Comparison of ENCODE assay signal across 8 cellular contexts in genomic region chr11:18323881-18324280, GRCh38. TPM values are rescaled to one million over a fixed set of nuclear protein-coding genes. Genes with fewer than 3 reads are reported as not detected.
A peak's percentile ranks its signal among the peaks of the same experiment; 100 is the strongest.
DNase-seq lines count a peak whose midpoint lies in the region; ATAC-seq and TF ChIP-seq lines count a peak whose summit lies in the region.
"Not testable (repeated sequence)": the region's sequence is repeated elsewhere in the genome, so short reads cannot be mapped to it uniquely, and the experiment has no call there.

No MANE protein-coding gene starts in this region.

- not testable (repeated sequence) for H3K9me3 Mint-ChIP-seq in Caco-2 (ENCODE audit: unreplicated experiment); IgD-negative memory B cell; T-helper 1 cell treated with Interleukin-12 subunit alpha and Interleukin-12 subunit beta and Interleukin-4 antibody, amounts not matched to agents 30 μg/mL and 1 μg/mL, for 36 hours; activated naive CD4-positive, alpha-beta T cell treated with anti-CD3 and anti-CD28 coated beads, Interleukin-2, amount 50 U/mL, for 72 hours; immature natural killer cell; neural progenitor cell; type B pancreatic cell

- ATAC-seq in activated naive CD4-positive, alpha-beta T cell treated with anti-CD3 and anti-CD28 coated beads, Interleukin-2, amount 50 U/mL, for 72 hours = not testable (repeated sequence)

- peaks cover 19% of the 10 kb centered on the region for H3K4me1 ChIP-seq in Caco-2
- H3K4me1 ChIP-seq in effector memory CD4-positive, alpha-beta T cell (ENCODE audit: control insufficient read depth, insufficient read depth, low read length, poor library complexity, severe bottlenecking) = peaks cover 38% of the 10 kb centered on the region
- H3K4me1 ChIP-seq in neural progenitor cell = peaks cover 15% of the 10 kb centered on the region

- peak overlapping the region; percentile 3 for H3K27ac ChIP-seq in effector memory CD4-positive, alpha-beta T cell (ENCODE audit: insufficient read depth, low read length, poor library complexity, severe bottlenecking)
- H3K27ac ChIP-seq in neural progenitor cell = not testable (repeated sequence)

- not testable (repeated sequence) for H3F3A ChIP-seq in neural progenitor cell (ENCODE audit: low read depth)

- H4K20me1 ChIP-seq in neural progenitor cell (ENCODE audit: low read depth) = not testable (repeated sequence)

- H3K27me3 ChIP-seq in Caco-2 (replicated peaks; ENCODE audit: control insufficient read depth, insufficient read depth, low read length); effector memory CD4-positive, alpha-beta T cell (replicated peaks; ENCODE audit: control insufficient read depth, insufficient read depth, low read length, poor library complexity, severe bottlenecking); neural progenitor cell: not testable (repeated sequence)

- H3K4me3 ChIP-seq in Caco-2 (ENCODE audit: low read depth, low read length) = not testable (repeated sequence)
- peak overlapping the region; percentile 11 for H3K4me3 ChIP-seq in effector memory CD4-positive, alpha-beta T cell (ENCODE audit: insufficient read depth, low read depth, low read length, poor library complexity, severe bottlenecking)
- H3K4me3 ChIP-seq in neural progenitor cell = peak overlapping the region; percentile 76

- not testable (repeated sequence) for BruUV-seq in Caco-2 (replicated peaks; lab: Mats Ljungman, UMichigan)

- peak overlapping the region; percentile 97 for H3K4me2 ChIP-seq in neural progenitor cell

- not testable (repeated sequence) for H3K27ac Mint-ChIP-seq in Caco-2 (ENCODE audit: unreplicated experiment); neural progenitor cell
- H3K27ac Mint-ChIP-seq in IgD-negative memory B cell = peak overlapping the region; percentile 47 to 98 (median 76)
- peak overlapping the region; percentile 99 for H3K27ac Mint-ChIP-seq in T-helper 1 cell treated with Interleukin-12 subunit alpha and Interleukin-12 subunit beta and Interleukin-4 antibody, amounts not matched to agents 30 μg/mL and 1 μg/mL, for 36 hours
- peak overlapping the region; percentile 15 to 97 for H3K27ac Mint-ChIP-seq in activated naive CD4-positive, alpha-beta T cell treated with anti-CD3 and anti-CD28 coated beads, Interleukin-2, amount 50 U/mL, for 72 hours
- H3K27ac Mint-ChIP-seq in immature natural killer cell = peak overlapping the region; percentile 99 to 100 (median 100)
- peak overlapping the region; percentile 100 for H3K27ac Mint-ChIP-seq in type B pancreatic cell

- CTCF ChIA-PET in Caco-2 (lab: Charles Lee) = not testable (repeated sequence)

- H3K4me3 Mint-ChIP-seq in Caco-2 (ENCODE audit: unreplicated experiment) = peak overlapping the region; percentile 84
- peak overlapping the region; percentile 96 to 99 (median 98) for H3K4me3 Mint-ChIP-seq in IgD-negative memory B cell
- peak overlapping the region; percentile 92 for H3K4me3 Mint-ChIP-seq in T-helper 1 cell treated with Interleukin-12 subunit alpha and Interleukin-12 subunit beta and Interleukin-4 antibody, amounts not matched to agents 30 μg/mL and 1 μg/mL, for 36 hours
- peak overlapping the region; percentile 95 to 100 (median 99) for H3K4me3 Mint-ChIP-seq in immature natural killer cell
- H3K4me3 Mint-ChIP-seq in neural progenitor cell = peak overlapping the region; percentile 98
- H3K4me3 Mint-ChIP-seq in type B pancreatic cell = peak overlapping the region; percentile 97

- intact Hi-C loops in Caco-2 (cut with micrococcal nuclease; ENCODE audit: unreplicated experiment) = loop anchor here (5.0 kb wide), 3 partner anchors 82 to 308 kb away; partner anchors contain the start of genes SPTY2D1 and TSG101

- H3K36me3 ChIP-seq in Caco-2 (ENCODE audit: control insufficient read depth, insufficient read depth, low read length); neural progenitor cell: not testable (repeated sequence)
- peaks cover 13% of the 10 kb centered on the region for H3K36me3 ChIP-seq in effector memory CD4-positive, alpha-beta T cell (ENCODE audit: control insufficient read depth, insufficient read depth, low read length)

- not testable (repeated sequence) for H3K27me3 Mint-ChIP-seq in Caco-2 (ENCODE audit: insufficient read depth, unreplicated experiment); IgD-negative memory B cell; T-helper 1 cell treated with Interleukin-12 subunit alpha and Interleukin-12 subunit beta and Interleukin-4 antibody, amounts not matched to agents 30 μg/mL and 1 μg/mL, for 36 hours (ENCODE audit: low read depth); neural progenitor cell (ENCODE audit: insufficient read depth, low read depth); type B pancreatic cell
- H3K27me3 Mint-ChIP-seq in immature natural killer cell (ENCODE audit: low read depth in 3 of 3) = peaks cover 8 to 18% (median 12%) of the 10 kb centered on the region in 3 donors

- peaks cover 30% of the 10 kb centered on the region for H3K4me1 Mint-ChIP-seq in Caco-2 (ENCODE audit: low read depth, unreplicated experiment)
- H3K4me1 Mint-ChIP-seq in IgD-negative memory B cell = peaks cover 46 to 53% (median 48%) of the 10 kb centered on the region in 3 donors
- H3K4me1 Mint-ChIP-seq in T-helper 1 cell treated with Interleukin-12 subunit alpha and Interleukin-12 subunit beta and Interleukin-4 antibody, amounts not matched to agents 30 μg/mL and 1 μg/mL, for 36 hours (ENCODE audit: low read depth) = peaks cover 59% of the 10 kb centered on the region
- H3K4me1 Mint-ChIP-seq in immature natural killer cell = peaks cover 52 to 75% of the 10 kb centered on the region in 2 donors
- peaks cover 47% of the 10 kb centered on the region for H3K4me1 Mint-ChIP-seq in neural progenitor cell
- peaks cover 43% of the 10 kb centered on the region for H3K4me1 Mint-ChIP-seq in type B pancreatic cell (ENCODE audit: unreplicated experiment)

- peaks cover 33% of the 10 kb centered on the region for H3K36me3 Mint-ChIP-seq in Caco-2 (ENCODE audit: insufficient read depth, unreplicated experiment)
- not testable (repeated sequence) for H3K36me3 Mint-ChIP-seq in IgD-negative memory B cell, immature natural killer cell, neural progenitor cell
- H3K36me3 Mint-ChIP-seq in T-helper 1 cell treated with Interleukin-12 subunit alpha and Interleukin-12 subunit beta and Interleukin-4 antibody, amounts not matched to agents 30 μg/mL and 1 μg/mL, for 36 hours (ENCODE audit: low read depth) = peaks cover 25% of the 10 kb centered on the region
- peaks cover 5 to 42% of the 10 kb centered on the region in 2 donors for H3K36me3 Mint-ChIP-seq in activated naive CD4-positive, alpha-beta T cell treated with anti-CD3 and anti-CD28 coated beads, Interleukin-2, amount 50 U/mL, for 72 hours
- peaks cover 15% of the 10 kb centered on the region for H3K36me3 Mint-ChIP-seq in type B pancreatic cell

- not testable (repeated sequence) for DNase-seq in Caco-2; activated naive CD4-positive, alpha-beta T cell treated with anti-CD3 and anti-CD28 coated beads, Interleukin-2, amount 50 U/mL, for 72 hours (ENCODE audit: low spot score in 2 of 2); effector memory CD4-positive, alpha-beta T cell; immature natural killer cell; neural progenitor cell (ENCODE audit: low spot score); type B pancreatic cell (ENCODE audit: extremely low spot score, unreplicated experiment)

- H2AFZ ChIP-seq in neural progenitor cell (replicated peaks) = not testable (repeated sequence)

- H3K9me3 ChIP-seq in Caco-2; effector memory CD4-positive, alpha-beta T cell (ENCODE audit: control insufficient read depth, low read length); neural progenitor cell (ENCODE audit: low read depth): not testable (repeated sequence)

- peaks cover 91% of the 10 kb centered on the region for H3K79me2 ChIP-seq in neural progenitor cell (ENCODE audit: low read depth)

- H3K9ac ChIP-seq in neural progenitor cell = not testable (repeated sequence)

- TF ChIP-seq CTCF in Caco-2 (IDR thresholded peaks at IDR 0.05; ENCODE audit: insufficient read depth in 1 of 2, low read depth in 1 of 2, low read length in 1 of 2, severe bottlenecking in 1 of 2, unreplicated experiment in 1 of 2); neural progenitor cell (IDR thresholded peaks at IDR 0.05); type B pancreatic cell (conservative IDR thresholded peaks at IDR 0.05): not testable (repeated sequence)

- POLR2A ChIA-PET in Caco-2 (lab: Charles Lee) = not testable (repeated sequence)

RNA-seq across cellular contexts. Expression of gene GTF2H1, which starts 1.5 kb away (rescaled TPM):
- total RNA-seq in Caco-2 (2022) (63.0 and 72.0 TPM in 2 replicates), neural progenitor cell (ENCODE audit: low replicate concordance) (33.2 and 45.2 TPM in 2 replicates), type B pancreatic cell (ENCODE audit: low replicate concordance) (38.9 and 41.6 TPM in 2 replicates)
- polyA plus RNA-seq in IgD-negative memory B cell (34.4 TPM), immature natural killer cell (10 to 100 TPM; 24.3 to 33.8 (median 27.2) TPM)
- 10 to 100 TPM; 36.1 to 53.6 TPM for total RNA-seq in activated naive CD4-positive, alpha-beta T cell treated with anti-CD3 and anti-CD28 coated beads, Interleukin-2, amount 50 U/mL, for 72 hours

RNA-seq across cellular contexts. Expression of gene HPS5, which starts 1.9 kb away (rescaled TPM):
- 17.5 TPM in 2 replicates for total RNA-seq in Caco-2 (2022)
- 25.9 TPM for polyA plus RNA-seq in IgD-negative memory B cell
- 10 to 100 TPM; 17.9 to 26.8 TPM for total RNA-seq in activated naive CD4-positive, alpha-beta T cell treated with anti-CD3 and anti-CD28 coated beads, Interleukin-2, amount 50 U/mL, for 72 hours
- polyA plus RNA-seq in immature natural killer cell = 10 to 100 TPM; 10.4 to 15.1 (median 13.0) TPM
- 17.0 and 21.3 TPM in 2 replicates for total RNA-seq in neural progenitor cell (ENCODE audit: low replicate concordance)
- total RNA-seq in type B pancreatic cell (ENCODE audit: low replicate concordance) = 18.1 and 18.9 TPM in 2 replicates

RNA-seq across cellular contexts. Expression of gene SAA1, which starts 57.8 kb away (rescaled TPM):
- total RNA-seq in Caco-2 (2022) = not detected in 2 replicates
- not detected for polyA plus RNA-seq in IgD-negative memory B cell
- total RNA-seq in activated naive CD4-positive, alpha-beta T cell treated with anti-CD3 and anti-CD28 coated beads, Interleukin-2, amount 50 U/mL, for 72 hours = not detected
- polyA plus RNA-seq in immature natural killer cell = not detected
- total RNA-seq in neural progenitor cell (ENCODE audit: low replicate concordance) = not detected in 2 replicates
- total RNA-seq in type B pancreatic cell (ENCODE audit: low replicate concordance) = not detected in 2 replicates
